Comparison of ENCODE assay signal across 10 cellular contexts in genomic region chr6:126268087-126268486, GRCh38.
DNase-seq lines count a peak whose midpoint lies in the region; ATAC-seq and TF ChIP-seq lines count a peak whose summit lies in the region.
"Had no signal": no experiment of that assay in that cellular context is flagged by ENCODE, and none has a peak within 500 bp of the region (broad histone marks: within the 10 kb centered on the region; RNA-seq: fewer than 3 reads in every experiment).

No MANE protein-coding gene starts in this region.

- intact Hi-C loops in left colon (cut with DNase I, micrococcal nuclease), result no loop called here

- peaks cover 2% of the 10 kb centered on the region for H3K27me3 Mint-ChIP-seq in mesothelial cell of epicardium (ENCODE audit: low read depth)

- peaks cover 4% of the 10 kb centered on the region for H3K9me3 Mint-ChIP-seq in mesothelial cell of epicardium

- H3K4me1 Mint-ChIP-seq in mesothelial cell of epicardium, result peaks cover 14% of the 10 kb centered on the region

- H3K27ac Mint-ChIP-seq in mesothelial cell of epicardium, result peak overlapping the region; percentile 3

- no peak overlapping the region for H3K4me3 Mint-ChIP-seq in mesothelial cell of epicardium

- no peak for DNase-seq in mesothelial cell of epicardium (ENCODE audit: low spot score in 2 of 2, unreplicated experiment in 2 of 2)
- DNase-seq in AG20443 (ENCODE audit: low spot score), result no peak
- no peak for DNase-seq in left colon
- DNase-seq in kidney glomerular epithelial cell (lab: John Stamatoyannopoulos, UW), result no peak
- DNase-seq: NCI-H1105; SHP77; stimulated activated naive CD4-positive, alpha-beta T cell treated with Interleukin-2 at 50 U/mL for 16 hours had no signal

- ATAC-seq in GM18867 (IDR thresholded peaks at IDR 0.05; ENCODE audit: unreplicated experiment), result peak; percentile 80
- peak; percentile 87 for ATAC-seq in GM21825 (IDR thresholded peaks at IDR 0.05; ENCODE audit: unreplicated experiment)
- peak; percentile 89 for ATAC-seq in HG03457 (IDR thresholded peaks at IDR 0.05; ENCODE audit: unreplicated experiment)
- ATAC-seq in left colon, result no peak

- no peaks in the 10 kb centered on the region for H3K36me3 Mint-ChIP-seq in mesothelial cell of epicardium

- no peak for TF ChIP-seq CTCF in mesothelial cell of epicardium (IDR thresholded peaks at IDR 0.05; ENCODE audit: unreplicated experiment)
